In genomic region chr1:155893389-155894142, GRCh38 we compare ENCODE assay signal across 6 cellular contexts. TPM values are rescaled to one million over a fixed set of nuclear protein-coding genes. Genes with fewer than 3 reads are reported as not detected.
DNase-seq lines count a peak whose midpoint lies in the region; ATAC-seq and TF ChIP-seq lines count a peak whose summit lies in the region.

No MANE protein-coding gene starts in this region.

- no peak overlapping the region for H2AK5ac ChIP-seq in neuronal stem cell (ENCODE audit: low read depth, low read length)

- H3K4me2 ChIP-seq in neuronal stem cell (ENCODE audit: insufficient read depth, low read length, poor library complexity, severe bottlenecking): no peak overlapping the region

- H2BK12ac ChIP-seq in neuronal stem cell (ENCODE audit: low read length): no peak overlapping the region

- no peak overlapping the region for H3K4ac ChIP-seq in neuronal stem cell (ENCODE audit: low read length)

- DNase-seq in body of pancreas: peak in 1 of 4 donors; percentile 26
- DNase-seq in neuronal stem cell (ENCODE audit: low spot score): no peak

- H3K36me3 ChIP-seq in body of pancreas (replicated peaks in 1 of 2; ENCODE audit: insufficient read depth in 1 of 2, low read depth in 2 of 2) (peaks cover 0 to 4% of the 10 kb centered on the region in 2 donors), neuronal stem cell (replicated peaks in 1 of 2; ENCODE audit: control insufficient read depth in 2 of 2, insufficient read depth in 2 of 2, low read length in 2 of 2) (peaks cover 2 to 32% of the 10 kb centered on the region in 2 donors)

- H3K4me1 ChIP-seq in body of pancreas: peaks cover 18% of the 10 kb centered on the region
- H3K4me1 ChIP-seq in neuronal stem cell (ENCODE audit: control insufficient read depth in 2 of 2, insufficient read depth in 1 of 2, low read depth in 1 of 2, low read length in 2 of 2): peaks cover 0 to 9% of the 10 kb centered on the region in 2 donors

- H3K9ac ChIP-seq in neuronal stem cell (ENCODE audit: low read depth, low read length, poor library complexity): no peak overlapping the region

- no peaks in the 10 kb centered on the region for H3K9me3 ChIP-seq in body of pancreas
- peaks cover 0 to 1% of the 10 kb centered on the region in 2 donors for H3K9me3 ChIP-seq in neuronal stem cell (replicated peaks in 1 of 2; ENCODE audit: control insufficient read depth in 2 of 2, insufficient read depth in 1 of 2, low read depth in 1 of 2, low read length in 2 of 2)

- no peak overlapping the region for H3K18ac ChIP-seq in neuronal stem cell (ENCODE audit: low read length)

- no peaks in the 10 kb centered on the region for H3K27me3 ChIP-seq in body of pancreas
- no peaks in the 10 kb centered on the region for H3K27me3 ChIP-seq in neuronal stem cell (ENCODE audit: control insufficient read depth in 3 of 3, insufficient read depth in 3 of 3, low read depth in 1 of 3, low read length in 3 of 3)

- H2BK15ac ChIP-seq in neuronal stem cell (ENCODE audit: low read length): no peak overlapping the region

- TF ChIP-seq RAD21 in Ishikawa (IDR thresholded peaks at IDR 0.05; ENCODE audit: low read depth): no peak

- H2BK120ac ChIP-seq in neuronal stem cell (ENCODE audit: low read depth, low read length): no peak overlapping the region

- intact Hi-C loops in body of pancreas (cut with DNase I): no loop called here

- H3K4me3 ChIP-seq in body of pancreas: no peak overlapping the region
- H3K4me3 ChIP-seq in neuronal stem cell (ENCODE audit: low read length in 2 of 2): no peak overlapping the region

- H4K8ac ChIP-seq in neuronal stem cell (ENCODE audit: low read depth, low read length): no peak overlapping the region

- WGBS in body of pancreas, 2 donors: 55 to 62% methylated on average over 10 of the region's 10 CpGs
- WGBS in neuronal stem cell (ENCODE audit: extremely low coverage in 2 of 2, insufficient read length in 2 of 2, insufficient replicate concordance in 1 of 2), 2 donors: no CpG with 5 or more reads among the region's 10 CpGs

- H4K91ac ChIP-seq in neuronal stem cell (ENCODE audit: low read depth, low read length, poor library complexity): no peak overlapping the region

- TF ChIP-seq EP300 in Ishikawa (IDR thresholded peaks at IDR 0.05; ENCODE audit: borderline replicate concordance): no peak

- ATAC-seq in body of pancreas (peak; percentile 74), GM19023 (IDR thresholded peaks at IDR 0.05; ENCODE audit: unreplicated experiment) (no peak), HG03280 (IDR thresholded peaks at IDR 0.05; ENCODE audit: unreplicated experiment) (no peak), HG02759 (IDR thresholded peaks at IDR 0.05; ENCODE audit: unreplicated experiment) (no peak)

- no peak overlapping the region for H3K14ac ChIP-seq in neuronal stem cell (ENCODE audit: low read length)

- no peak for TF ChIP-seq CTCF in body of pancreas (IDR thresholded peaks at IDR 0.05)

- no peak for TF ChIP-seq POLR2A in body of pancreas (IDR thresholded peaks at IDR 0.05)

- H3K23ac ChIP-seq in neuronal stem cell (ENCODE audit: low read depth, low read length, poor library complexity): no peak overlapping the region

- H3K79me1 ChIP-seq in neuronal stem cell (ENCODE audit: low read depth, low read length): no peaks in the 10 kb centered on the region

- peak overlapping the region; percentile 46 for H2AFZ ChIP-seq in neuronal stem cell (ENCODE audit: low read length)

- no peak overlapping the region for H2BK5ac ChIP-seq in neuronal stem cell (ENCODE audit: low read length)

- peak overlapping the region in 3 of 4 donors; percentile 44 to 79 (median 50) for H3K27ac ChIP-seq in body of pancreas
- H3K27ac ChIP-seq in neuronal stem cell (replicated peaks; ENCODE audit: low read length): no peak overlapping the region

TF ChIP-seq in Ishikawa, 13 proteins besides CTCF, POLR2A, EP300 and RAD21:
- TF ChIP-seq NFIC (IDR thresholded peaks at IDR 0.05) (no peak), TEAD4 (IDR thresholded peaks at IDR 0.05) (peak; percentile 33; the same call in 1 of the 2 replicates), USF1 (IDR thresholded peaks at IDR 0.05) (peak; percentile 88), EGR1 (IDR thresholded peaks at IDR 0.05) (no peak), FOXM1 (IDR thresholded peaks at IDR 0.05; ENCODE audit: borderline replicate concordance, low read depth) (peak; percentile 29; the same call in 1 of the 2 replicates)

RNA-seq across cellular contexts. Expression of gene RIT1, which starts 17.6 kb away (rescaled TPM):
- total RNA-seq in body of pancreas: 10 to 100 TPM in 1 of 2 donors, 1 to 10 TPM in 1; 6.9 to 16.1 TPM
- polyA plus RNA-seq in neuronal stem cell (2013, experiment 1 of 2): 22.1 TPM
- polyA plus RNA-seq in neuronal stem cell (2013, experiment 2 of 2): 22.2 TPM

RNA-seq across cellular contexts. Expression of gene SYT11, which starts 34.2 kb away (rescaled TPM):
- total RNA-seq in body of pancreas: 1 to 10 TPM; 1.3 to 5.4 TPM
- 18.7 TPM for polyA plus RNA-seq in neuronal stem cell (2013, experiment 1 of 2)
- polyA plus RNA-seq in neuronal stem cell (2013, experiment 2 of 2): 19.0 TPM

RNA-seq across cellular contexts. Expression of gene GON4L, which starts 36.6 kb away (rescaled TPM):
- 10 to 100 TPM; 26.7 to 44.4 TPM for total RNA-seq in body of pancreas
- polyA plus RNA-seq in neuronal stem cell (2013, experiment 1 of 2): 15.4 TPM
- 14.4 TPM for polyA plus RNA-seq in neuronal stem cell (2013, experiment 2 of 2)

RNA-seq across cellular contexts. Expression of gene KHDC4, which starts 40.6 kb away (rescaled TPM):
- total RNA-seq in body of pancreas: 10 to 100 TPM; 32.7 to 40.5 TPM
- polyA plus RNA-seq in neuronal stem cell (2013, experiment 1 of 2): 41.1 TPM
- 42.2 TPM for polyA plus RNA-seq in neuronal stem cell (2013, experiment 2 of 2)

RNA-seq across cellular contexts. Expression of gene RXFP4, which starts 47.9 kb away (rescaled TPM):
- total RNA-seq in body of pancreas: under 1 TPM in 1 of 2 donors, not detected in 1; 0.26 TPM
- polyA plus RNA-seq in neuronal stem cell (2013, experiment 1 of 2): not detected
- not detected for polyA plus RNA-seq in neuronal stem cell (2013, experiment 2 of 2)
